1 cellular context compared by ENCODE assay signal in genomic region chr16:85002099-85002541, GRCh38.
TF ChIP-seq lines count a peak whose summit lies in the region.

No MANE protein-coding gene starts in this region.

TF ChIP-seq in H1, 55 proteins besides CTCF, POLR2A, EP300 and RAD21:
- TF ChIP-seq SP4 (IDR thresholded peaks at IDR 0.05; ENCODE audit: low read length): no peak
- TF ChIP-seq TBP (IDR thresholded peaks at IDR 0.05; ENCODE audit: low read depth, low read length): no peak
- TF ChIP-seq CHD2 (IDR thresholded peaks at IDR 0.05; ENCODE audit: low read length): no peak
- no peak for TF ChIP-seq KDM4A (IDR thresholded peaks at IDR 0.05; ENCODE audit: low read depth, low read length, severe bottlenecking)
- no peak for TF ChIP-seq NANOG (IDR thresholded peaks at IDR 0.05; ENCODE audit: insufficient read depth, low read depth, low read length, poor library complexity, severe bottlenecking)
- TF ChIP-seq BRCA1 (IDR thresholded peaks at IDR 0.05; ENCODE audit: low read depth, low read length): no peak
- TF ChIP-seq GTF2F1 (IDR thresholded peaks at IDR 0.05; ENCODE audit: borderline replicate concordance, low read depth, low read length): no peak
- no peak for TF ChIP-seq SRF (IDR thresholded peaks at IDR 0.05; ENCODE audit: low read depth, low read length)
- TF ChIP-seq SIX5 (IDR thresholded peaks at IDR 0.05; ENCODE audit: low read depth, low read length): no peak
- no peak for TF ChIP-seq HDAC2 (IDR thresholded peaks at IDR 0.05; ENCODE audit: borderline replicate concordance in 1 of 2, low read depth in 2 of 2, low read length in 2 of 2)
- TF ChIP-seq BACH1 (IDR thresholded peaks at IDR 0.05; ENCODE audit: low read length): no peak
- no peak for TF ChIP-seq JUND (IDR thresholded peaks at IDR 0.05; ENCODE audit: low read length)
- TF ChIP-seq KDM1A (IDR thresholded peaks at IDR 0.05; ENCODE audit: borderline replicate concordance, low read length): no peak
- TF ChIP-seq MAX (IDR thresholded peaks at IDR 0.05): no peak
- no peak for TF ChIP-seq EGR1 (IDR thresholded peaks at IDR 0.05; ENCODE audit: borderline replicate concordance, low read depth, low read length)
- no peak for TF ChIP-seq GABPA (IDR thresholded peaks at IDR 0.05; ENCODE audit: borderline replicate concordance, insufficient read depth, low read length)
- TF ChIP-seq CBX5 (IDR thresholded peaks at IDR 0.05; ENCODE audit: low read depth, low read length): no peak
- TF ChIP-seq POU5F1 (IDR thresholded peaks at IDR 0.05; ENCODE audit: low read depth, low read length): no peak
- TF ChIP-seq SP2 (IDR thresholded peaks at IDR 0.05; ENCODE audit: low read length): no peak
- TF ChIP-seq SIN3A (conservative IDR thresholded peaks at IDR 0.05 in 1 of 2, IDR thresholded peaks at IDR 0.05 in 1 of 2; ENCODE audit: low read depth in 1 of 2, low read length in 2 of 2): no peak
